Comparison of ENCODE assay signal across 1 cellular context in the genomic region with DNA sequence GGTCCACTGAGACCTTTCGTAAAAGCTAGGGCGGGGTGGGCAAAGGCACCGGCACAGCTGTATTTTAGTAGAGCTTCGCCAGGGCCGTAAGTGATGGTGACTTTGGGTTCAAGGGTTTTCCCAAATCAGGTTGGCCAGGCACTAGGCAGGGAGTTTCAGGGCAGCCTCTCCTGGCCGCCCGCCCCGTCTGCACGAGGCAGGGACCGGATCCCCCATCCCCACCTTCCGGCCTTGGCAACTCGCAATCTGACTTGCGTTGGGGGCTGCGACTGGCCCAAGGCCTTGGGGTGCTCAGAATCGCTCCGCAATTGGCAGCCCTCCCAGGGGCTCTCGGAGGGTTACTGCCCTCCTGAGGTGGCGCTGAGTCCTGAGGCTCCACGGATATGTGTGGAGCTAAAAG.
TF ChIP-seq lines count a peak whose summit lies in the region.

No MANE protein-coding gene starts in this region.

TF ChIP-seq in WTC11, 78 proteins besides CTCF, POLR2A, EP300 and RAD21 (continued from another document):
- TF ChIP-seq, protein P1, sequence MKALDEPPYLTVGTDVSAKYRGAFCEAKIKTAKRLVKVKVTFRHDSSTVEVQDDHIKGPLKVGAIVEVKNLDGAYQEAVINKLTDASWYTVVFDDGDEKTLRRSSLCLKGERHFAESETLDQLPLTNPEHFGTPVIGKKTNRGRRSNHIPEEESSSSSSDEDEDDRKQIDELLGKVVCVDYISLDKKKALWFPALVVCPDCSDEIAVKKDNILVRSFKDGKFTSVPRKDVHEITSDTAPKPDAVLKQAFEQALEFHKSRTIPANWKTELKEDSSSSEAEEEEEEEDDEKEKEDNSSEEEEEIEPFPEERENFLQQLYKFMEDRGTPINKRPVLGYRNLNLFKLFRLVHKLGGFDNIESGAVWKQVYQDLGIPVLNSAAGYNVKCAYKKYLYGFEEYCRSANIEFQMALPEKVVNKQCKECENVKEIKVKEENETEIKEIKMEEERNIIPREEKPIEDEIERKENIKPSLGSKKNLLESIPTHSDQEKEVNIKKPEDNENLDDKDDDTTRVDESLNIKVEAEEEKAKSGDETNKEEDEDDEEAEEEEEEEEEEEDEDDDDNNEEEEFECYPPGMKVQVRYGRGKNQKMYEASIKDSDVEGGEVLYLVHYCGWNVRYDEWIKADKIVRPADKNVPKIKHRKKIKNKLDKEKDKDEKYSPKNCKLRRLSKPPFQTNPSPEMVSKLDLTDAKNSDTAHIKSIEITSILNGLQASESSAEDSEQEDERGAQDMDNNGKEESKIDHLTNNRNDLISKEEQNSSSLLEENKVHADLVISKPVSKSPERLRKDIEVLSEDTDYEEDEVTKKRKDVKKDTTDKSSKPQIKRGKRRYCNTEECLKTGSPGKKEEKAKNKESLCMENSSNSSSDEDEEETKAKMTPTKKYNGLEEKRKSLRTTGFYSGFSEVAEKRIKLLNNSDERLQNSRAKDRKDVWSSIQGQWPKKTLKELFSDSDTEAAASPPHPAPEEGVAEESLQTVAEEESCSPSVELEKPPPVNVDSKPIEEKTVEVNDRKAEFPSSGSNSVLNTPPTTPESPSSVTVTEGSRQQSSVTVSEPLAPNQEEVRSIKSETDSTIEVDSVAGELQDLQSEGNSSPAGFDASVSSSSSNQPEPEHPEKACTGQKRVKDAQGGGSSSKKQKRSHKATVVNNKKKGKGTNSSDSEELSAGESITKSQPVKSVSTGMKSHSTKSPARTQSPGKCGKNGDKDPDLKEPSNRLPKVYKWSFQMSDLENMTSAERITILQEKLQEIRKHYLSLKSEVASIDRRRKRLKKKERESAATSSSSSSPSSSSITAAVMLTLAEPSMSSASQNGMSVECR (CRISPR knock-in tag; IDR thresholded peaks at IDR 0.05; ENCODE audit: borderline replicate concordance): no peak
- TF ChIP-seq, protein P2, sequence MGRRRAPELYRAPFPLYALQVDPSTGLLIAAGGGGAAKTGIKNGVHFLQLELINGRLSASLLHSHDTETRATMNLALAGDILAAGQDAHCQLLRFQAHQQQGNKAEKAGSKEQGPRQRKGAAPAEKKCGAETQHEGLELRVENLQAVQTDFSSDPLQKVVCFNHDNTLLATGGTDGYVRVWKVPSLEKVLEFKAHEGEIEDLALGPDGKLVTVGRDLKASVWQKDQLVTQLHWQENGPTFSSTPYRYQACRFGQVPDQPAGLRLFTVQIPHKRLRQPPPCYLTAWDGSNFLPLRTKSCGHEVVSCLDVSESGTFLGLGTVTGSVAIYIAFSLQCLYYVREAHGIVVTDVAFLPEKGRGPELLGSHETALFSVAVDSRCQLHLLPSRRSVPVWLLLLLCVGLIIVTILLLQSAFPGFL (CRISPR knock-in tag; IDR thresholded peaks at IDR 0.05; ENCODE audit: borderline replicate concordance): no peak
- TF ChIP-seq CREM (CRISPR knock-in tag; IDR thresholded peaks at IDR 0.05) (no peak), SOX15 (CRISPR knock-in tag; IDR thresholded peaks at IDR 0.05) (no peak)
- TF ChIP-seq, protein P3, sequence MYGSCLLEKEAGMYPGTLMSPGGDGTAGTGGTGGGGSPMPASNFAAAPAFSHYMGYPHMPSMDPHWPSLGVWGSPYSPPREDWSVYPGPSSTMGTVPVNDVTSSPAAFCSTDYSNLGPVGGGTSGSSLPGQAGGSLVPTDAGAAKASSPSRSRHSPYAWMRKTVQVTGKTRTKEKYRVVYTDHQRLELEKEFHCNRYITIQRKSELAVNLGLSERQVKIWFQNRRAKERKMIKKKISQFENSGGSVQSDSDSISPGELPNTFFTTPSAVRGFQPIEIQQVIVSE (CRISPR knock-in tag; IDR thresholded peaks at IDR 0.05; ENCODE audit: borderline replicate concordance): no peak
